ENCODE assay signal across 1 cellular context in the genomic region with DNA sequence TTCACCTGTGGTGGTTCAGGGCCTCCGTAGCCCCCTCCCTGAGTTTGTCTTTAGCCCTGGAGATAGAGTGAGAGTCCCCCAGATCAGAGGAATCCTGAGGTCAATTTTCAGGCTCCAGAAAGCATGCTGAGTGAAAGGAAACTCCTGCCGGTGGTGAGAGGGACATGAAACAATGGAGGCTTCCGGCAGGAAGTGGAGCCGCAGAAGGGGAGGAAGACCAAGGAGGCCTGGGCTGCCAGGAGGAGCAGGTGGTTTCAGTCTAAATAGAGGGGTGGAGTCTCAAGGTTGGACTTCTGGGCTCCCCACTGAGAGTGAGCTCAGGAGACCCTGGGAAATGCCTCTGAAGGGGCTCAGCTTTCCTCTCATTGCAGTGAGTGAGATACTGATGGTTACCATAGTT.
TF ChIP-seq lines count a peak whose summit lies in the region.

No MANE protein-coding gene starts in this region.

TF ChIP-seq in K562, 482 proteins besides CTCF, POLR2A, EP300 and RAD21 (continued from another document):
- peak; percentile 87; the same call in 1 of the 2 replicates for TF ChIP-seq RFX1 (IDR thresholded peaks at IDR 0.05)
